In the genomic region with DNA sequence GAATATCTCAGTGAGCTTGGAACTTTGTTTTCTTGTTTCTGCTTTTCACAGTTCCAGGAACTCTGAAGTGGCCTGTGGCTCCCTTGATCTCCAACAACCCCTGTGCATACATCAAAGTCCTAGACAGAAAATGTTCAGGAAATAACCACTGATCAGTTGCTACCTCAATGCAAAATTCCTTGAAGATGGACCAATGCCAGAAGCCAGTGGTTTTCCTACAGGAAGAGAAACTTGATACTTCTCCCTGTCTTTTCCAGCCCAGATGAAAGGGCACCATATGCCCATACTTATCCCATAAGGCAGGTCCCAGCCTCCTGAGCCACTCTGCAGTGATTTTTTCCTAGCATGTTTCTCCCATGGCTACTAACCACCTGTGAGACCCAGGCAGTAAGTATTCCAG, we compare ENCODE assay signal across 18 cellular contexts. TPM values are rescaled to one million over a fixed set of nuclear protein-coding genes. Genes with fewer than 3 reads are reported as not detected.
A peak's percentile ranks its signal among the peaks of the same experiment; 100 is the strongest.
DNase-seq lines count a peak whose midpoint lies in the region; ATAC-seq, FAIRE-seq and TF ChIP-seq lines count a peak whose summit lies in the region.
"Had no signal": no experiment of that assay in that cellular context is flagged by ENCODE, and none has a peak within 500 bp of the region (broad histone marks: within the 10 kb centered on the region; RNA-seq: fewer than 3 reads in every experiment).

No MANE protein-coding gene starts in this region.

- H3K4me3 ChIP-seq in HepG2 (replicated peaks in 1 of 3; ENCODE audit: insufficient read depth in 1 of 3, low read depth in 2 of 3, low read length in 3 of 3) (no peak overlapping the region), right lobe of liver (no peak overlapping the region), SJCRH30 (no peak overlapping the region), foreskin fibroblast (ENCODE audit: low read depth in 1 of 2, low read length in 2 of 2) (no peak overlapping the region), OCI-LY7 (ENCODE audit: low read depth, low read length, poor library complexity, severe bottlenecking) (no peak overlapping the region)
- H3K4me3 ChIP-seq: esophagus muscularis mucosa, left ventricle myocardium inferior, stomach had no signal

- TF ChIP-seq CTCF in HepG2 (CRISPR knock-in tag; IDR thresholded peaks at IDR 0.05) (no peak), right lobe of liver (IDR thresholded peaks at IDR 0.05) (no peak), foreskin fibroblast (IDR thresholded peaks at IDR 0.05; ENCODE audit: low read depth, low read length) (no peak), OCI-LY7 (conservative IDR thresholded peaks at IDR 0.05; ENCODE audit: low read length) (no peak)

- DNase-seq in HepG2 (ENCODE audit: low spot score), result peak; percentile 21
- DNase-seq in right lobe of liver, result no peak
- DNase-seq in SJCRH30, result peak; percentile 76 to 89
- peak; percentile 42 to 69 for DNase-seq in foreskin fibroblast
- DNase-seq in OCI-LY7 (ENCODE audit: low spot score), result no peak
- DNase-seq in cerebellar cortex (ENCODE audit: low spot score), result no peak
- DNase-seq in NCI-H128 (lab: John Stamatoyannopoulos, UW; ENCODE audit: unreplicated experiment), result no peak
- DNase-seq: amygdala; CD4-positive, alpha-beta T cell; cortex of kidney; left ventricle myocardium inferior; naive B cell; NCI-H1436; stimulated activated CD4-positive, alpha-beta T cell treated with anti-CD3 and anti-CD28 coated beads, Interleukin-15, amount 100 ng/mL, for 24 hours; stomach had no signal

- in situ Hi-C loops in HepG2 (cut with HindIII; ENCODE audit: extremely low pct_ligation_motif_present, low pct_unique_long_range_greater_than_20kb), result no loop called here

- H3K9me2 ChIP-seq in OCI-LY7 (ENCODE audit: insufficient read depth, low read length), result no peaks in the 10 kb centered on the region

- no peak for TF ChIP-seq POLR2A in HepG2 (IDR thresholded peaks at IDR 0.05; ENCODE audit: insufficient read depth in 1 of 2, low read depth in 2 of 2, low read length in 2 of 2)
- TF ChIP-seq POLR2A in right lobe of liver (IDR thresholded peaks at IDR 0.05), result no peak

- no peak for FAIRE-seq in HepG2 (lab: Jason Lieb, UNC)

- H3K36me3 ChIP-seq in HepG2 (replicated peaks in 1 of 2; ENCODE audit: control insufficient read depth in 1 of 2, insufficient read depth in 2 of 2, low read length in 2 of 2) (peaks cover 5 to 14% of the 10 kb centered on the region in 2 experiments; a peak in 4 of 5 replicates), right lobe of liver (no peaks in the 10 kb centered on the region), SJCRH30 (no peaks in the 10 kb centered on the region), OCI-LY7 (ENCODE audit: insufficient read depth, low read length) (no peaks in the 10 kb centered on the region)
- H3K36me3 ChIP-seq: left ventricle myocardium inferior had no signal

- H3K4me2 ChIP-seq in HepG2 (ENCODE audit: low read depth, low read length) (no peak overlapping the region), OCI-LY7 (ENCODE audit: low read length) (no peak overlapping the region)
- H3K4me2 ChIP-seq: KMS-11 had no signal

- H3K79me2 ChIP-seq in HepG2 (ENCODE audit: insufficient read depth, low read length) (no peaks in the 10 kb centered on the region), OCI-LY7 (ENCODE audit: insufficient read depth, low read depth, low read length) (no peaks in the 10 kb centered on the region)

- H3K9ac ChIP-seq in HepG2 (ENCODE audit: insufficient read depth, low read depth, low read length), result no peak overlapping the region
- H3K9ac ChIP-seq: KMS-11 had no signal

- H3K27me3 ChIP-seq in HepG2 (ENCODE audit: control insufficient read depth in 1 of 2, insufficient read depth in 2 of 2, low read length in 2 of 2) (no peaks in the 10 kb centered on the region), right lobe of liver (no peaks in the 10 kb centered on the region), SJCRH30 (no peaks in the 10 kb centered on the region; the same call in 1 of the 2 replicates)
- H3K27me3 ChIP-seq: esophagus muscularis mucosa, stomach had no signal

- H3K27ac ChIP-seq in HepG2 (ENCODE audit: extremely low read length, insufficient read depth, low read length) (no peak overlapping the region), right lobe of liver (no peak overlapping the region), SJCRH30 (no peak overlapping the region), OCI-LY7 (ENCODE audit: low read depth, low read length, poor library complexity, severe bottlenecking) (no peak overlapping the region)
- H3K27ac ChIP-seq: KMS-11, left ventricle myocardium inferior, stomach had no signal

- H4K20me1 ChIP-seq in HepG2 (ENCODE audit: insufficient read depth, low read length) (0 out of 2 replicates have a peak, but pooled peaks cover 3% of the 10 kb centered on the region), OCI-LY7 (ENCODE audit: insufficient read depth, low read length) (no peaks in the 10 kb centered on the region)

- peaks cover 14% of the 10 kb centered on the region for H3K4me1 ChIP-seq in HepG2 (ENCODE audit: insufficient read depth, low read length)
- H3K4me1 ChIP-seq in right lobe of liver, result no peaks in the 10 kb centered on the region
- H3K4me1 ChIP-seq in SJCRH30, result peaks cover 7% of the 10 kb centered on the region
- H3K4me1 ChIP-seq in OCI-LY7 (ENCODE audit: insufficient read depth, low read length, poor library complexity, severe bottlenecking), result no peaks in the 10 kb centered on the region

- no peak for TF ChIP-seq RAD21 in HepG2 (CRISPR knock-in tag; IDR thresholded peaks at IDR 0.05)

- CTCF ChIA-PET in HepG2 (lab: Yijun Ruan, JAX; ENCODE audit: low intra/inter-chr PET ratio, low total read pairs) (no interaction called here), OCI-LY7 (lab: Charles Lee; ENCODE audit: unreplicated experiment) (no interaction called here)

- no TSS peak for BruUV-seq in HepG2 (replicated peaks; lab: Mats Ljungman, UMichigan)
- no TSS peak for BruUV-seq in OCI-LY7 (replicated peaks; lab: Mats Ljungman, UMichigan)

- POLR2A ChIA-PET in HepG2 (lab: Yijun Ruan, JAX), result no interaction called here
- POLR2A ChIA-PET in OCI-LY7 (lab: Charles Lee), result interaction anchor here (0.6 to 1.3 kb wide), 3 partner anchors 19 to 1711 kb away, joined by 3 to 4 read pairs (median 3); no protein-coding TSS in a partner anchor

- intact Hi-C loops in HepG2 (cut with micrococcal nuclease; ENCODE audit: unreplicated experiment) (no loop called here), right lobe of liver (cut with DNase I) (no loop called here), OCI-LY7 (cut with micrococcal nuclease; ENCODE audit: unreplicated experiment) (no loop called here)

- ATAC-seq in HepG2 (no peak), right lobe of liver (no peak), HG02973 (IDR thresholded peaks at IDR 0.05; ENCODE audit: unreplicated experiment) (no peak)

- H3K9me3 ChIP-seq in HepG2 (ENCODE audit: low read length) (no peaks in the 10 kb centered on the region), right lobe of liver (no peaks in the 10 kb centered on the region), SJCRH30 (replicated peaks) (no peaks in the 10 kb centered on the region), OCI-LY7 (ENCODE audit: low read length) (no peaks in the 10 kb centered on the region)
- H3K9me3 ChIP-seq: esophagus muscularis mucosa, left ventricle myocardium inferior, stomach had no signal

- no peak overlapping the region for H2AFZ ChIP-seq in HepG2 (ENCODE audit: low read length)
- no peak overlapping the region for H2AFZ ChIP-seq in OCI-LY7 (ENCODE audit: low read length)

- TF ChIP-seq EP300 in HepG2 (IDR thresholded peaks at IDR 0.05; ENCODE audit: low read depth in 2 of 2, low read length in 2 of 2) (no peak), HepG2 (CRISPR knock-in tag; IDR thresholded peaks at IDR 0.05; ENCODE audit: borderline replicate concordance) (no peak)

TF ChIP-seq in HepG2, 621 proteins besides CTCF, POLR2A, EP300 and RAD21 (continues in another document):
- TF ChIP-seq ASH2L (IDR thresholded peaks at IDR 0.05; ENCODE audit: insufficient read length, low read depth, low read length), result no peak
- TF ChIP-seq ISX (CRISPR knock-in tag; conservative IDR thresholded peaks at IDR 0.05), result no peak
- no peak for TF ChIP-seq FIP1L1 (IDR thresholded peaks at IDR 0.05; ENCODE audit: borderline replicate concordance, insufficient read depth, low read depth, low read length)
- TF ChIP-seq ADNP (CRISPR knock-in tag; IDR thresholded peaks at IDR 0.05), result no peak
- TF ChIP-seq THAP11 (CRISPR knock-in tag; IDR thresholded peaks at IDR 0.05), result no peak
- TF ChIP-seq HDAC2 (CRISPR knock-in tag; IDR thresholded peaks at IDR 0.05), result no peak
- TF ChIP-seq ZMYM3 (CRISPR knock-in tag; IDR thresholded peaks at IDR 0.05), result no peak
- no peak for TF ChIP-seq RBM39 (IDR thresholded peaks at IDR 0.05; ENCODE audit: low read depth, low read length, poor library complexity, severe bottlenecking)

RNA-seq across cellular contexts. Expression of a gene that starts 12.3 kb away (rescaled TPM):
- total RNA-seq in HepG2 (2016; rRNA removed; fragmentation: Illumina TruSeq; extraction: Trizol) (1.9 and 5.8 TPM in 2 replicates), right lobe of liver (1 to 10 TPM in 3 of 6 experiments, under 1 TPM in 3; 0.43 to 3.3 (median 1.3) TPM), OCI-LY7 (2022) (6.2 and 7.1 TPM in 2 replicates)
- 2.1 and 2.8 TPM in 2 replicates for total RNA-seq in HepG2 (2016; cell fraction: cytosol; rRNA removed; fragmentation: Illumina TruSeq; extraction: Trizol; ENCODE audit: low read depth)
- 2.8 and 3.9 TPM in 2 replicates for total RNA-seq in HepG2 (2016; cell fraction: insoluble cytoplasmic fraction; rRNA removed; fragmentation: Illumina TruSeq; extraction: Trizol)
- total RNA-seq in HepG2 (2016; cell fraction: membrane; rRNA removed; fragmentation: Illumina TruSeq; extraction: Trizol), result 0.93 and 2.2 TPM in 2 replicates
- total RNA-seq in HepG2 (2016; cell fraction: nucleus; rRNA removed; fragmentation: Illumina TruSeq; extraction: Trizol), result 6.2 and 8.3 TPM in 2 replicates
- 12.1 and 12.8 TPM in 2 replicates for polyA plus RNA-seq in HepG2 (2011; rRNA removed)
- polyA plus RNA-seq in HepG2 (2011; cell fraction: cytosol; rRNA removed), result 1.4 and 2.4 TPM in 2 replicates
- 85.1 and 85.9 TPM in 2 replicates for polyA plus RNA-seq in HepG2 (2011; cell fraction: nucleus; rRNA removed)
- polyA plus RNA-seq in HepG2 (2012), result 4.8 and 8.8 TPM in 2 replicates
- polyA plus RNA-seq in HepG2 (2016; cell fraction: cytosol; fragmentation: Illumina TruSeq; extraction: Trizol; ENCODE audit: low read depth), result 0.59 and 0.97 TPM in 2 replicates
- 1.7 and 2.7 TPM in 2 replicates for polyA plus RNA-seq in HepG2 (2016; cell fraction: insoluble cytoplasmic fraction; fragmentation: Illumina TruSeq; extraction: Trizol; ENCODE audit: low read depth)
- 2.3 and 2.4 TPM in 2 replicates for polyA plus RNA-seq in HepG2 (2016; cell fraction: membrane; fragmentation: Illumina TruSeq; extraction: Trizol; ENCODE audit: low read depth)
- 38.4 and 39.4 TPM in 2 replicates for polyA plus RNA-seq in HepG2 (2016; cell fraction: nucleus; fragmentation: Illumina TruSeq; extraction: Trizol; ENCODE audit: insufficient read depth, low read depth)
- polyA minus RNA-seq in HepG2 (2011; rRNA and poly(A)+ RNA removed; ENCODE audit: low replicate concordance), result 9.6 and 12.2 TPM in 2 replicates
- polyA minus RNA-seq in HepG2 (2011; cell fraction: cytosol; rRNA and poly(A)+ RNA removed), result 0.97 TPM in 1 of 2 replicates, not detected in the other
- 22.5 and 27.2 TPM in 2 replicates for polyA minus RNA-seq in HepG2 (2011; cell fraction: nucleus; rRNA and poly(A)+ RNA removed)
- 0.04 TPM in 1 of 2 replicates, not detected in the other for total RNA-seq in SJCRH30 (2014; rRNA removed; shearing (Covaris generic))
- 0.31 and 1.7 TPM in 2 replicates for total RNA-seq in OCI-LY7 (2014; rRNA removed; shearing (Covaris generic))

Comparison
In these comparisons a context has a peak if more than half of its experiments do, and no peak if none do; other contexts are left out.
1. DNase-seq: peak in HepG2 (single experiment), SJCRH30 (2 of 2) and foreskin fibroblast (2 of 2); none in right lobe of liver (0 of 3), OCI-LY7 (single experiment), cerebellar cortex (single experiment) and NCI-H128 (single experiment).